In genomic region chr12:76559277-76560082, GRCh38 we compare ENCODE assay signal across 8 cellular contexts. TPM values are rescaled to one million over a fixed set of nuclear protein-coding genes. Genes with fewer than 3 reads are reported as not detected.
A peak's percentile ranks its signal among the peaks of the same experiment; 100 is the strongest.
DNase-seq lines count a peak whose midpoint lies in the region; ATAC-seq lines count a peak whose summit lies in the region.

OSBPL8 (minus strand) TSS chr12:76559771; CDS start chr12:76487551, 72,220 bp downstream.

- peaks cover 49% of the 10 kb centered on the region for H3K79me2 ChIP-seq in GM23248 (ENCODE audit: insufficient read depth)

- H3K4me1 ChIP-seq in GM23248 (ENCODE audit: insufficient read depth) = peaks cover 36% of the 10 kb centered on the region
- H3K4me1 ChIP-seq in naive thymus-derived CD4-positive, alpha-beta T cell (ENCODE audit: control insufficient read depth in 2 of 2, insufficient read depth in 2 of 2, low read length in 2 of 2) = peaks cover 21 to 30% of the 10 kb centered on the region in 2 donors

- DNase-seq in Daoy (ENCODE audit: low read depth) (peak; percentile 98), GM23248 (peak; percentile 97), Kasumi-1 (lab: John Stamatoyannopoulos, UW) (peak; percentile 87 to 89), RKO (ENCODE audit: low spot score) (peak; percentile 94), fibroblast of gingiva (ENCODE audit: low read depth) (peak; percentile 91)
- DNase-seq in activated T-helper 1 cell treated with anti-CD3 and anti-CD28 coated beads, Interleukin-12 subunit alpha, Interleukin-12 subunit beta, Interleukin-2, Interleukin-4 antibody, amounts not matched to agents 30 ng/mL and 10 ng/mL and 1 ng/mL, durations not matched to agents 14 hours and 24 hours and 36 hours (ENCODE audit: low spot score) = peak; percentile 91
- DNase-seq in naive thymus-derived CD4-positive, alpha-beta T cell = peak; percentile 85 to 98 (median 91)
- DNase-seq in stimulated activated naive B cell treated with anti-CD40 and anti-IgM and Interleukin-4, amounts not matched to agents 10 μg/mL and 1 μg/mL and 100 μg/mL, for 72 hours = peak; percentile 95

- H3K9me3 ChIP-seq in GM23248 (ENCODE audit: low read depth) = no peaks in the 10 kb centered on the region
- H3K9me3 ChIP-seq in naive thymus-derived CD4-positive, alpha-beta T cell (ENCODE audit: control insufficient read depth in 2 of 3, low read length in 3 of 3) = no peaks in the 10 kb centered on the region

- peaks cover 49% of the 10 kb centered on the region for H3K4me1 Mint-ChIP-seq in activated T-helper 1 cell treated with anti-CD3 and anti-CD28 coated beads, Interleukin-12 subunit alpha, Interleukin-12 subunit beta, Interleukin-2, Interleukin-4 antibody, amounts not matched to agents 30 ng/mL and 10 ng/mL and 1 ng/mL, durations not matched to agents 14 hours and 24 hours and 36 hours (ENCODE audit: low read depth)
- peaks cover 20 to 46% (median 36%) of the 10 kb centered on the region in 7 donors for H3K4me1 Mint-ChIP-seq in naive thymus-derived CD4-positive, alpha-beta T cell
- H3K4me1 Mint-ChIP-seq in stimulated activated naive B cell treated with anti-CD40 and anti-IgM and Interleukin-4, amounts not matched to agents 10 μg/mL and 1 μg/mL and 100 μg/mL, for 72 hours = peaks cover 9 to 33% of the 10 kb centered on the region in 2 donors

- peak within 1 kb of the TSS; percentile 97 for H3K9ac ChIP-seq in GM23248

- CTCF ChIA-PET in naive thymus-derived CD4-positive, alpha-beta T cell (lab: Charles Lee) = interaction anchor here (1.0 to 3.8 kb wide), 2 partner anchors 32 to 104 kb away, joined by 3 to 18 read pairs; no protein-coding TSS in a partner anchor

- POLR2A ChIA-PET in naive thymus-derived CD4-positive, alpha-beta T cell (lab: Charles Lee) = interaction anchor here (0.6 to 2.3 kb wide), 18 partner anchors 8 to 1168 kb away, joined by 3 to 11 read pairs (median 5); partner anchors contain the start of genes BBS10, GLIPR1L2, KRR1 and NAP1L1

- ATAC-seq in naive thymus-derived CD4-positive, alpha-beta T cell = peak; percentile 88
- ATAC-seq in stimulated activated naive B cell treated with anti-CD40 and anti-IgM and Interleukin-4, amounts not matched to agents 10 μg/mL and 1 μg/mL and 100 μg/mL, for 72 hours (replicated peaks) = peak; percentile 81 to 83

- H3K4me3 ChIP-seq in GM23248 = peak within 1 kb of the TSS; percentile 92
- H3K4me3 ChIP-seq in naive thymus-derived CD4-positive, alpha-beta T cell (ENCODE audit: low read length) = peak within 1 kb of the TSS; percentile 97

- H3K9me2 ChIP-seq in GM23248 (ENCODE audit: insufficient read depth) = no peaks in the 10 kb centered on the region

- H3K4me2 ChIP-seq in GM23248 (ENCODE audit: unreplicated experiment) = peak within 1 kb of the TSS; percentile 99

- peak within 1 kb of the TSS; percentile 94 for H3K4me3 Mint-ChIP-seq in activated T-helper 1 cell treated with anti-CD3 and anti-CD28 coated beads, Interleukin-12 subunit alpha, Interleukin-12 subunit beta, Interleukin-2, Interleukin-4 antibody, amounts not matched to agents 30 ng/mL and 10 ng/mL and 1 ng/mL, durations not matched to agents 14 hours and 24 hours and 36 hours
- peak within 1 kb of the TSS; percentile 88 to 99 (median 96) for H3K4me3 Mint-ChIP-seq in naive thymus-derived CD4-positive, alpha-beta T cell
- peak within 1 kb of the TSS; percentile 96 to 99 for H3K4me3 Mint-ChIP-seq in stimulated activated naive B cell treated with anti-CD40 and anti-IgM and Interleukin-4, amounts not matched to agents 10 μg/mL and 1 μg/mL and 100 μg/mL, for 72 hours

- WGBS in GM23248 (ENCODE audit: low coverage in 1 of 2, low lambda C conversion rate in 2 of 2, missing lambda C conversion rate in 2 of 2), 2 experiments = 0 to 2% methylated on average over 46 to 75 of the region's 85 CpGs

- H2AFZ ChIP-seq in GM23248 = peak within 1 kb of the TSS; percentile 98

- intact Hi-C loops in activated T-helper 1 cell treated with anti-CD3 and anti-CD28 coated beads, Interleukin-12 subunit alpha, Interleukin-12 subunit beta, Interleukin-2, Interleukin-4 antibody, amounts not matched to agents 30 ng/mL and 10 ng/mL and 1 ng/mL, durations not matched to agents 14 hours and 24 hours and 36 hours (cut with micrococcal nuclease) = loop anchor here (1.0 to 10.0 kb wide), 12 partner anchors 102 to 1225 kb away; partner anchors contain the start of genes BBS10, CAPS2, E2F7 and GLIPR1L1
- intact Hi-C loops in naive thymus-derived CD4-positive, alpha-beta T cell (cut with micrococcal nuclease) = loop anchor here (1.0 to 10.0 kb wide), 23 partner anchors 9 to 1225 kb away; partner anchors contain the start of genes BBS10 (in 2 of the 2), GLIPR1 (in 2 of the 2), GLIPR1L2 (in 2 of the 2) and KRR1 (in 2 of the 2)

- H3K27ac Mint-ChIP-seq in activated T-helper 1 cell treated with anti-CD3 and anti-CD28 coated beads, Interleukin-12 subunit alpha, Interleukin-12 subunit beta, Interleukin-2, Interleukin-4 antibody, amounts not matched to agents 30 ng/mL and 10 ng/mL and 1 ng/mL, durations not matched to agents 14 hours and 24 hours and 36 hours = peak within 1 kb of the TSS; percentile 98
- peak within 1 kb of the TSS; percentile 91 to 98 (median 98) for H3K27ac Mint-ChIP-seq in naive thymus-derived CD4-positive, alpha-beta T cell
- H3K27ac Mint-ChIP-seq in stimulated activated naive B cell treated with anti-CD40 and anti-IgM and Interleukin-4, amounts not matched to agents 10 μg/mL and 1 μg/mL and 100 μg/mL, for 72 hours = peak within 1 kb of the TSS; percentile 99

- H3K27me3 Mint-ChIP-seq in activated T-helper 1 cell treated with anti-CD3 and anti-CD28 coated beads, Interleukin-12 subunit alpha, Interleukin-12 subunit beta, Interleukin-2, Interleukin-4 antibody, amounts not matched to agents 30 ng/mL and 10 ng/mL and 1 ng/mL, durations not matched to agents 14 hours and 24 hours and 36 hours (ENCODE audit: insufficient read depth) = no peaks in the 10 kb centered on the region
- no peaks in the 10 kb centered on the region for H3K27me3 Mint-ChIP-seq in naive thymus-derived CD4-positive, alpha-beta T cell
- H3K27me3 Mint-ChIP-seq in stimulated activated naive B cell treated with anti-CD40 and anti-IgM and Interleukin-4, amounts not matched to agents 10 μg/mL and 1 μg/mL and 100 μg/mL, for 72 hours = no peaks in the 10 kb centered on the region

- H3K36me3 Mint-ChIP-seq in activated T-helper 1 cell treated with anti-CD3 and anti-CD28 coated beads, Interleukin-12 subunit alpha, Interleukin-12 subunit beta, Interleukin-2, Interleukin-4 antibody, amounts not matched to agents 30 ng/mL and 10 ng/mL and 1 ng/mL, durations not matched to agents 14 hours and 24 hours and 36 hours (ENCODE audit: low read depth) = peaks cover 10% of the 10 kb centered on the region
- H3K36me3 Mint-ChIP-seq in naive thymus-derived CD4-positive, alpha-beta T cell = peaks cover 0 to 14% (median 0%) of the 10 kb centered on the region in 5 donors
- H3K36me3 Mint-ChIP-seq in stimulated activated naive B cell treated with anti-CD40 and anti-IgM and Interleukin-4, amounts not matched to agents 10 μg/mL and 1 μg/mL and 100 μg/mL, for 72 hours = peaks cover 10% of the 10 kb centered on the region in 2 donors

- H3K9me3 Mint-ChIP-seq in activated T-helper 1 cell treated with anti-CD3 and anti-CD28 coated beads, Interleukin-12 subunit alpha, Interleukin-12 subunit beta, Interleukin-2, Interleukin-4 antibody, amounts not matched to agents 30 ng/mL and 10 ng/mL and 1 ng/mL, durations not matched to agents 14 hours and 24 hours and 36 hours = no peaks in the 10 kb centered on the region
- no peaks in the 10 kb centered on the region for H3K9me3 Mint-ChIP-seq in naive thymus-derived CD4-positive, alpha-beta T cell
- no peaks in the 10 kb centered on the region for H3K9me3 Mint-ChIP-seq in stimulated activated naive B cell treated with anti-CD40 and anti-IgM and Interleukin-4, amounts not matched to agents 10 μg/mL and 1 μg/mL and 100 μg/mL, for 72 hours

- in situ Hi-C loops in GM23248 (cut with MboI) = no loop called here

- peak within 1 kb of the TSS; percentile 85 for H3K27ac ChIP-seq in GM23248
- H3K27ac ChIP-seq in naive thymus-derived CD4-positive, alpha-beta T cell (ENCODE audit: low read depth, low read length) = peak within 1 kb of the TSS; percentile 96

- no peaks in the 10 kb centered on the region for H4K20me1 ChIP-seq in GM23248 (ENCODE audit: insufficient read depth)

- H3K36me3 ChIP-seq in GM23248 (ENCODE audit: low read depth) = no peaks in the 10 kb centered on the region
- H3K36me3 ChIP-seq in naive thymus-derived CD4-positive, alpha-beta T cell (ENCODE audit: control insufficient read depth in 2 of 3, insufficient read depth in 3 of 3, low read length in 3 of 3) = peaks cover 0 to 7% (median 0%) of the 10 kb centered on the region in 3 experiments

- H3K27me3 ChIP-seq in GM23248 (replicated peaks; ENCODE audit: insufficient read depth) = no peaks in the 10 kb centered on the region
- H3K27me3 ChIP-seq in naive thymus-derived CD4-positive, alpha-beta T cell (ENCODE audit: control insufficient read depth in 2 of 2, insufficient read depth in 2 of 2, low read length in 2 of 2) = no peaks in the 10 kb centered on the region

- H3F3A ChIP-seq in GM23248 (ENCODE audit: insufficient read depth) = no peaks in the 10 kb centered on the region

RNA-seq across cellular contexts. Expression of gene OSBPL8, which starts in this region (rescaled TPM):
- total RNA-seq in Daoy (2014; rRNA removed; shearing (Covaris generic)) = 32.5 and 34.8 TPM in 2 replicates
- total RNA-seq in GM23248 (2014; rRNA removed; shearing (Covaris generic)) = 64.4 and 67.0 TPM in 2 replicates
- polyA plus RNA-seq in GM23248 (2016; fragmentation: Nextera tagmentation; extraction: Ambion mirVana) = 69.7 and 73.4 TPM in 2 replicates
- total RNA-seq in activated T-helper 1 cell treated with anti-CD3 and anti-CD28 coated beads, Interleukin-12 subunit alpha, Interleukin-12 subunit beta, Interleukin-2, Interleukin-4 antibody, amounts not matched to agents 30 ng/mL and 10 ng/mL and 1 ng/mL, durations not matched to agents 14 hours and 24 hours and 36 hours = 86.9 and 95.9 TPM in 2 replicates
- total RNA-seq in naive thymus-derived CD4-positive, alpha-beta T cell = 100 to 1,000 TPM; 113 to 146 (median 119) TPM
- 100 to 1,000 TPM; 140 to 157 TPM for polyA plus RNA-seq in naive thymus-derived CD4-positive, alpha-beta T cell

Comparison
In these comparisons a context has a peak if more than half of its experiments do, and no peak if none do; other contexts are left out.
1. Peak in every context shown above with its lines: DNase-seq, ATAC-seq, H3K4me3 ChIP-seq and H3K27ac ChIP-seq.